ENCODE assay signal across 8 cellular contexts in the genomic region with DNA sequence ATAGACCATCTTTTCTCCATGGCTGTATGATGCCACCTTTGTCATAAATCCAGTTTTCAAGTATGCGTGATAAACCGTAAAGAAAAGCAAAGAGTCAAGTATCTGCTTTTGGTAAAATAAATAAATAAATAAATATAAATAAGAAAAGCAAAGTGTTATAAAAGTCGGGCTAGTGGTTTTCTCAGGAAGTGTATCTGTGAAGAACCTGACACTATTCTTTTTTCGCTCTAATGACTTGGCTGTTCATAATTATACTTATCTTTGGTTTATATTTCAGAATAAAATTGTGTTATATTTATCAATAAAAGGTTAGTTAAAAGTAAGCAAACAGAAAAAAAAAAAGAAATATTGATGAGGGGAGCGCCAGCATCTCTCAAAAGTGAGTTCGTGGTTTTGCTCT. TPM values are rescaled to one million over a fixed set of nuclear protein-coding genes. Genes with fewer than 3 reads are reported as not detected.
DNase-seq lines count a peak whose midpoint lies in the region; ATAC-seq and TF ChIP-seq lines count a peak whose summit lies in the region.

No MANE protein-coding gene starts in this region.

- H3K4me3 ChIP-seq in astrocyte of the spinal cord (ENCODE audit: low read depth, low read length) (peak overlapping the region; percentile 81), lower leg skin (ENCODE audit: low read depth, poor library complexity, severe bottlenecking) (peak overlapping the region; percentile 39), thymus (ENCODE audit: low read length) (peak overlapping the region; percentile 72)

- intact Hi-C loops in lower leg skin (cut with DNase I; ENCODE audit: low total_unique reads): no loop called here

- H3K27me3 ChIP-seq in thymus (ENCODE audit: control insufficient read depth, insufficient read depth): no peaks in the 10 kb centered on the region

- peak overlapping the region; percentile 94 for H3K27ac ChIP-seq in thymus (ENCODE audit: low read depth)

- no peak for ATAC-seq in HG02623 (IDR thresholded peaks at IDR 0.05; ENCODE audit: unreplicated experiment)
- ATAC-seq in GM18873 (IDR thresholded peaks at IDR 0.05; ENCODE audit: low FRiP score, unreplicated experiment): no peak

- DNase-seq in activated T-cell treated with anti-CD3 and anti-CD28 coated beads, Interleukin-2, amount 50 U/mL, for 24 hours: no peak
- no peak for DNase-seq in activated T-cell treated with anti-CD3 and anti-CD28 coated beads, Interleukin-2, amount 50 U/mL, for 48 hours
- DNase-seq in astrocyte of the spinal cord (ENCODE audit: low read depth, low spot score) (no peak), lower leg skin (ENCODE audit: low spot score in 2 of 2) (no peak), kidney glomerular epithelial cell (lab: John Stamatoyannopoulos, UW) (no peak)

- peak overlapping the region; percentile 88 for H3K4me3 Mint-ChIP-seq in activated T-cell treated with anti-CD3 and anti-CD28 coated beads, Interleukin-2, amount 50 U/mL, for 24 hours

- H3K9me3 Mint-ChIP-seq in activated T-cell treated with anti-CD3 and anti-CD28 coated beads, Interleukin-2, amount 50 U/mL, for 24 hours: peaks cover 48% of the 10 kb centered on the region

- no peaks in the 10 kb centered on the region for H3K36me3 ChIP-seq in thymus (ENCODE audit: control insufficient read depth, insufficient read depth)

- H3K36me3 Mint-ChIP-seq in activated T-cell treated with anti-CD3 and anti-CD28 coated beads, Interleukin-2, amount 50 U/mL, for 24 hours (ENCODE audit: low read depth): peaks cover 86% of the 10 kb centered on the region

- in situ Hi-C loops in astrocyte of the spinal cord (cut with HindIII; ENCODE audit: low sequenced_read_pairs): no loop called here

- H3K27me3 Mint-ChIP-seq in activated T-cell treated with anti-CD3 and anti-CD28 coated beads, Interleukin-2, amount 50 U/mL, for 24 hours: no peaks in the 10 kb centered on the region

- 61 to 66% methylated on average over 6 of the region's 6 CpGs for WGBS in lower leg skin, 2 donors
- 63% methylated on average over 6 of the region's 6 CpGs for WGBS in thymus

- TF ChIP-seq POLR2A in lower leg skin (IDR thresholded peaks at IDR 0.05): no peak

- peak overlapping the region; percentile 91 for H3K27ac Mint-ChIP-seq in activated T-cell treated with anti-CD3 and anti-CD28 coated beads, Interleukin-2, amount 50 U/mL, for 24 hours

- peaks cover 5% of the 10 kb centered on the region for H3K4me1 ChIP-seq in thymus (ENCODE audit: control insufficient read depth, insufficient read depth, low read length)

- peaks cover 12% of the 10 kb centered on the region for H3K4me1 Mint-ChIP-seq in activated T-cell treated with anti-CD3 and anti-CD28 coated beads, Interleukin-2, amount 50 U/mL, for 24 hours (ENCODE audit: low read depth)

- H3K9me3 ChIP-seq in thymus (ENCODE audit: control insufficient read depth): no peaks in the 10 kb centered on the region

- TF ChIP-seq CTCF in astrocyte of the spinal cord (IDR thresholded peaks at IDR 0.05; ENCODE audit: low read depth, low read length) (no peak), lower leg skin (IDR thresholded peaks at IDR 0.05) (no peak)

RNA-seq across cellular contexts. Expression of a gene that starts 0.6 kb away (rescaled TPM):
- 1 to 10 TPM; 4.2 to 6.0 (median 5.1) TPM for total RNA-seq in lower leg skin
- 12.1 TPM for polyA plus RNA-seq in thymus

RNA-seq across cellular contexts. Expression of a gene that starts 23.5 kb away (rescaled TPM):
- total RNA-seq in lower leg skin: 1 to 10 TPM; 1.5 to 4.9 (median 3.5) TPM
- polyA plus RNA-seq in thymus: 9.5 TPM

RNA-seq across cellular contexts. Expression of a gene that starts 30.9 kb away (rescaled TPM):
- total RNA-seq in lower leg skin: 1 to 10 TPM in 3 of 4 donors, under 1 TPM in 1; 0.88 to 3.1 (median 1.6) TPM
- polyA plus RNA-seq in thymus: 9.5 TPM

RNA-seq across cellular contexts. Expression of a gene that starts 57.7 kb away (rescaled TPM):
- under 1 TPM in 3 of 4 donors, not detected in 1; 0.52 to 0.81 (median 0.76) TPM for total RNA-seq in lower leg skin
- polyA plus RNA-seq in thymus: 1.4 TPM
